ENCODE assay signal across 9 cellular contexts in genomic region chr5:95087819-95088317, GRCh38.
DNase-seq lines count a peak whose midpoint lies in the region; ATAC-seq, FAIRE-seq and TF ChIP-seq lines count a peak whose summit lies in the region.
"Had no signal": no experiment of that assay in that cellular context is flagged by ENCODE, and none has a peak within 500 bp of the region (broad histone marks: within the 10 kb centered on the region; RNA-seq: fewer than 3 reads in every experiment).

No MANE protein-coding gene starts in this region.

- H3K9me3 Mint-ChIP-seq in activated B cell treated with CpG ODN at 0.5 μM for 24 hours (no peaks in the 10 kb centered on the region), T-cell (peaks cover 3 to 10% (median 10%) of the 10 kb centered on the region in 3 donors)

- POLR2A ChIA-PET in activated B cell treated with CpG ODN at 0.5 μM for 24 hours (lab: Charles Lee) (no interaction called here), T-cell (lab: Charles Lee) (no interaction called here)

- H3K4me1 Mint-ChIP-seq in activated B cell treated with CpG ODN at 0.5 μM for 24 hours (peaks cover 3% of the 10 kb centered on the region), T-cell (no peaks in the 10 kb centered on the region)
- H3K4me1 Mint-ChIP-seq: CD4-positive, CD25-positive, alpha-beta regulatory T cell had no signal

- H3K27me3 Mint-ChIP-seq in activated B cell treated with CpG ODN at 0.5 μM for 24 hours (no peaks in the 10 kb centered on the region), T-cell (no peaks in the 10 kb centered on the region)

- no peak overlapping the region for H3K27ac ChIP-seq in BLaER1

- no peak overlapping the region for H3K27ac Mint-ChIP-seq in activated B cell treated with CpG ODN at 0.5 μM for 24 hours
- H3K27ac Mint-ChIP-seq in T-cell, result no peak overlapping the region
- H3K27ac Mint-ChIP-seq: CD4-positive, CD25-positive, alpha-beta regulatory T cell had no signal

- H3K4me1 ChIP-seq in BLaER1, result peaks cover 14% of the 10 kb centered on the region

- no peaks in the 10 kb centered on the region for H4K20me1 ChIP-seq in BLaER1

- H3K4me3 Mint-ChIP-seq in activated B cell treated with CpG ODN at 0.5 μM for 24 hours (no peak overlapping the region), T-cell (no peak overlapping the region)

- TF ChIP-seq CTCF in activated B cell treated with CpG ODN at 0.5 μM for 24 hours (IDR thresholded peaks at IDR 0.05), result no peak

- no peak overlapping the region for H3K4me3 ChIP-seq in BLaER1

- CTCF ChIA-PET in activated B cell treated with CpG ODN at 0.5 μM for 24 hours (lab: Charles Lee), result no interaction called here
- CTCF ChIA-PET in T-cell (lab: Charles Lee), result no interaction called here

- FAIRE-seq in RCC 7860 (lab: Jason Lieb, UNC), result no peak

- peak; percentile 73 for ATAC-seq in GM19043 (IDR thresholded peaks at IDR 0.05; ENCODE audit: low read depth, unreplicated experiment)
- peak; percentile 74 for ATAC-seq in HG02981 (IDR thresholded peaks at IDR 0.05; ENCODE audit: unreplicated experiment)
- peak; percentile 42 for ATAC-seq in activated B cell treated with CpG ODN at 0.5 μM for 24 hours (ENCODE audit: low read depth)
- ATAC-seq in T-cell (replicated peaks in 1 of 4), result no peak

- no peaks in the 10 kb centered on the region for H3K9me3 ChIP-seq in BLaER1

- H3K36me3 Mint-ChIP-seq in activated B cell treated with CpG ODN at 0.5 μM for 24 hours (ENCODE audit: low read depth) (no peaks in the 10 kb centered on the region), T-cell (no peaks in the 10 kb centered on the region)
- H3K36me3 Mint-ChIP-seq: CD4-positive, CD25-positive, alpha-beta regulatory T cell had no signal

- H3K4me2 ChIP-seq in BLaER1, result peak overlapping the region; percentile 29; the same call in 1 of the 2 replicates

- DNase-seq in activated B cell treated with CpG ODN at 0.5 μM for 24 hours, result no peak
- DNase-seq in T-cell, result no peak
- DNase-seq in RCC 7860 (ENCODE audit: low spot score), result no peak
- no peak for DNase-seq in NCI-H1436 (lab: John Stamatoyannopoulos, UW)
- no peak for DNase-seq in posterior vena cava (ENCODE audit: low spot score)
- DNase-seq: CD4-positive, CD25-positive, alpha-beta regulatory T cell had no signal

- H3K9ac ChIP-seq in BLaER1, result no peak overlapping the region

- no peaks in the 10 kb centered on the region for H3K27me3 ChIP-seq in BLaER1

- intact Hi-C loops in activated B cell treated with CpG ODN at 0.5 μM for 24 hours (cut with micrococcal nuclease) (no loop called here), posterior vena cava (cut with DNase I) (no loop called here)

- H3K36me3 ChIP-seq in BLaER1, result no peaks in the 10 kb centered on the region

Comparison
In these comparisons a context has a peak if more than half of its experiments do, and no peak if none do; other contexts are left out.
1. ATAC-seq: peak in GM19043 (single experiment), HG02981 (single experiment) and activated B cell treated with CpG ODN at 0.5 μM for 24 hours (single experiment); none in T-cell (0 of 4).